ENCODE assay signal across 10 cellular contexts in genomic region chr19:15666186-15666585, GRCh38. TPM values are rescaled to one million over a fixed set of nuclear protein-coding genes. Genes with fewer than 3 reads are reported as not detected.
"Had no signal": no experiment of that assay in that cellular context is flagged by ENCODE, and none has a peak within 500 bp of the region (broad histone marks: within the 10 kb centered on the region; RNA-seq: fewer than 3 reads in every experiment).

No MANE protein-coding gene starts in this region.

- H3K4me3 Mint-ChIP-seq: GM23338, H9 had no signal

- H3K27ac Mint-ChIP-seq: GM23338, H9 had no signal

- ATAC-seq: GM23338, K562 had no signal

- FAIRE-seq: H1, H54, HTR-8/SVneo, K562 had no signal

- DNase-seq: H9, HCEC 1CT, IMR-90, KG1 had no signal

- H3K4me1 Mint-ChIP-seq: GM23338, H9 had no signal

- H3K4me3 ChIP-seq: GM23338, K562 had no signal

RNA-seq across cellular contexts. Expression of gene CYP4F12, which starts 6.7 kb away (rescaled TPM):
- total RNA-seq: GM23338, H1, H9, IMR-90, K562 had no signal

RNA-seq across cellular contexts. Expression of gene CYP4F3, which starts 25.5 kb away (rescaled TPM):
- total RNA-seq: GM23338, H1, H9, IMR-90 had no signal

RNA-seq across cellular contexts. Expression of gene CYP4F8, which starts 51.2 kb away (rescaled TPM):
- total RNA-seq: GM23338, H1, H9, HT-29, IMR-90, K562 had no signal
